8 cellular contexts compared by ENCODE assay signal in the genomic region with DNA sequence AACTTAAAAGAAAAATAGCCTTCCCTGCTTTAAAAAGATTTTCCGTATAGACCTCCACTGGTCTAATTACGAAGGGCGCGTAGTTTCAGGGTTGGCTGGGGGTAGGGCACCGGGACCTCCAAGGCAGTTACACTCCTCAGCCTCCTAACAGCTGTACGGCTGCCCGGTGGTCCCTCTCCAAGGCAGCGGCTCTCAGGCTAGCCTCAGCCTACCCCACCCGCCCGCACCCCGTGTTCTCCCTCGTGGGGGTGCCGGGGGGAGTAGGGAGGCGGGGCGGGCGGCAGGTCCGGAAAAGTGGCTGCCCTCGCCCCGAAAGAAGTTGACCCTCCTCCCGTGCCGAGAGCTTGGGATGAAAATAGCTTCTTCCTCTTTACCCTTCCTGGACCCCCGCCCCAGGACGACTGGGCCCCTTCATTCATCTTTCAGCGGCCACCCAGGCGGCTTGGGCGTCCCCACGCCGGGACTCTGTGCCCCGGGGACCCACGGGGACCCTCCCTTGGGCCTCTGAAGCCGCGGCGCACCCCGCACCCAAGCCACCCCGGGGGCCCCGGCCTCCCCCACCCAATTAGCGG. TPM values are rescaled to one million over a fixed set of nuclear protein-coding genes. Genes with fewer than 3 reads are reported as not detected.
DNase-seq lines count a peak whose midpoint lies in the region; ATAC-seq, FAIRE-seq and TF ChIP-seq lines count a peak whose summit lies in the region.

No MANE protein-coding gene starts in this region.

- peaks cover 20% of the 10 kb centered on the region for H3K27me3 Mint-ChIP-seq in CD4-positive, CD25-positive, alpha-beta regulatory T cell

- H4K20me1 ChIP-seq in keratinocyte (ENCODE audit: control insufficient read depth, extremely low read depth, insufficient read depth, low read length) = peaks cover 6% of the 10 kb centered on the region

- H3K4me3 Mint-ChIP-seq in CD4-positive, CD25-positive, alpha-beta regulatory T cell = peak overlapping the region; percentile 80 to 99 (median 88)

- H3K27ac ChIP-seq in CD4-positive, CD25-positive, alpha-beta regulatory T cell (ENCODE audit: insufficient read depth, low read length, poor library complexity, severe bottlenecking) = peak overlapping the region; percentile 92
- H3K27ac ChIP-seq in breast epithelium = peak overlapping the region; percentile 98 to 100
- peak overlapping the region; percentile 86 for H3K27ac ChIP-seq in keratinocyte (ENCODE audit: control insufficient read depth, insufficient read depth, low read length)

- H3K27ac Mint-ChIP-seq in CD4-positive, CD25-positive, alpha-beta regulatory T cell = peak overlapping the region; percentile 38 to 89 (median 79)

- ATAC-seq in CD4-positive, CD25-positive, alpha-beta regulatory T cell (ENCODE audit: low read depth in 2 of 2) = no peak
- no peak for ATAC-seq in HG03469 (IDR thresholded peaks at IDR 0.05; ENCODE audit: unreplicated experiment)

- dilution Hi-C loops in keratinocyte (cut with MboI; ENCODE audit: extremely low pct_ligation_motif_present, low sequenced_read_pairs) = no loop called here

- FAIRE-seq in keratinocyte (lab: Jason Lieb, UNC) = no peak

- peak overlapping the region; percentile 89 for H3K4me2 ChIP-seq in keratinocyte (ENCODE audit: control insufficient read depth, extremely low read depth, insufficient read depth, low read depth, low read length)

- H3K27me3 ChIP-seq in CD4-positive, CD25-positive, alpha-beta regulatory T cell (ENCODE audit: control insufficient read depth, insufficient read depth, low read length) = no peaks in the 10 kb centered on the region
- H3K27me3 ChIP-seq in breast epithelium (no peaks in the 10 kb centered on the region), keratinocyte (ENCODE audit: control insufficient read depth, extremely low read depth, insufficient read depth, low read length) (no peaks in the 10 kb centered on the region)

- no peaks in the 10 kb centered on the region for H3K9me3 Mint-ChIP-seq in CD4-positive, CD25-positive, alpha-beta regulatory T cell

- peak overlapping the region; percentile 59 for H3K4me3 ChIP-seq in CD4-positive, CD25-positive, alpha-beta regulatory T cell (ENCODE audit: low read depth, low read length)
- peak overlapping the region; percentile 88 to 96 (median 95) for H3K4me3 ChIP-seq in breast epithelium
- peak overlapping the region; percentile 64 to 94 (median 66) for H3K4me3 ChIP-seq in keratinocyte (ENCODE audit: control insufficient read depth in 2 of 3, extremely low read depth in 1 of 3, insufficient read depth in 2 of 3, low read depth in 1 of 3, low read length in 3 of 3)

- H3K36me3 ChIP-seq in CD4-positive, CD25-positive, alpha-beta regulatory T cell (ENCODE audit: control insufficient read depth, insufficient read depth, low read length) = no peaks in the 10 kb centered on the region
- no peaks in the 10 kb centered on the region for H3K36me3 ChIP-seq in breast epithelium
- peaks cover 0 to 1% of the 10 kb centered on the region in 2 experiments for H3K36me3 ChIP-seq in keratinocyte (ENCODE audit: control insufficient read depth in 2 of 2, extremely low read depth in 1 of 2, insufficient read depth in 2 of 2, low read length in 2 of 2)

- peaks cover 24% of the 10 kb centered on the region for H3K4me1 ChIP-seq in CD4-positive, CD25-positive, alpha-beta regulatory T cell (ENCODE audit: control insufficient read depth, insufficient read depth, low read length, poor library complexity, severe bottlenecking)
- H3K4me1 ChIP-seq in breast epithelium (peaks cover 3 to 9% of the 10 kb centered on the region in 2 donors), keratinocyte (ENCODE audit: control insufficient read depth, extremely low read depth, insufficient read depth, low read length) (peaks cover 30% of the 10 kb centered on the region)

- peaks cover 35% of the 10 kb centered on the region for H3K79me2 ChIP-seq in keratinocyte (ENCODE audit: control insufficient read depth, insufficient read depth, low read length)

- intact Hi-C loops in breast epithelium (cut with DNase I; ENCODE audit: low total_unique reads) = no loop called here

- H3K4me1 Mint-ChIP-seq in CD4-positive, CD25-positive, alpha-beta regulatory T cell = peaks cover 5 to 37% (median 21%) of the 10 kb centered on the region in 4 donors

- H3K9me1 ChIP-seq in keratinocyte (ENCODE audit: control insufficient read depth, extremely low read depth, insufficient read depth, low read length) = no peaks in the 10 kb centered on the region

- TF ChIP-seq CTCF in breast epithelium (IDR thresholded peaks at IDR 0.05) = no peak
- TF ChIP-seq CTCF in keratinocyte (optimal IDR thresholded peaks at IDR 0.05 in 1 of 3, IDR thresholded peaks at IDR 0.05 in 1 of 3, conservative IDR thresholded peaks at IDR 0.05 in 1 of 3; ENCODE audit: extremely low read depth in 1 of 3, insufficient read depth in 2 of 3, low read length in 3 of 3) = no peak

- H3K9ac ChIP-seq in keratinocyte (ENCODE audit: control insufficient read depth, extremely low read depth, insufficient read depth, low read length) = peak overlapping the region; percentile 88

- H3K36me3 Mint-ChIP-seq in CD4-positive, CD25-positive, alpha-beta regulatory T cell = no peaks in the 10 kb centered on the region

- peak; percentile 38 for TF ChIP-seq POLR2A in Raji (IDR thresholded peaks at IDR 0.05; ENCODE audit: insufficient read depth, low read depth, low read length)
- no peak for TF ChIP-seq POLR2A in breast epithelium (IDR thresholded peaks at IDR 0.05)

- peak; percentile 19 to 38 (median 32) for DNase-seq in CD4-positive, CD25-positive, alpha-beta regulatory T cell
- peak; percentile 17 for DNase-seq in HCEC 1CT
- peak in 1 of 2 donors; percentile 27 for DNase-seq in breast epithelium (ENCODE audit: low spot score in 2 of 2)
- DNase-seq in keratinocyte (ENCODE audit: low read depth, low spot score) = no peak
- peak; percentile 36 for DNase-seq in stimulated activated CD4-positive, alpha-beta T cell treated with anti-CD3 and anti-CD28 coated beads, Interleukin-15, amount 100 ng/mL, for 24 hours
- DNase-seq in dedifferentiated amniotic fluid mesenchymal stem cell (ENCODE audit: extremely low spot score) = no peak

- H3K9me3 ChIP-seq in CD4-positive, CD25-positive, alpha-beta regulatory T cell (ENCODE audit: control insufficient read depth in 2 of 2, low read length in 2 of 2) = no peaks in the 10 kb centered on the region
- H3K9me3 ChIP-seq in breast epithelium (no peaks in the 10 kb centered on the region), keratinocyte (ENCODE audit: control insufficient read depth, low read depth, low read length) (no peaks in the 10 kb centered on the region)

- H2AFZ ChIP-seq in keratinocyte (ENCODE audit: control insufficient read depth, low read length) = peak overlapping the region; percentile 3

RNA-seq across cellular contexts. Expression of a gene that starts 1.0 kb away (rescaled TPM):
- total RNA-seq in CD4-positive, CD25-positive, alpha-beta regulatory T cell = 28.1 TPM
- polyA plus RNA-seq in CD4-positive, CD25-positive, alpha-beta regulatory T cell = 1 to 10 TPM in 1 of 4 donors, under 1 TPM in 3; 0.40 to 1.2 (median 0.48) TPM
- total RNA-seq in breast epithelium = 10 to 100 TPM; 15.7 to 21.8 (median 20.3) TPM
- 19.7 to 29.8 TPM (median 27.0 TPM) in 3 replicates for polyA plus RNA-seq in keratinocyte
- 23.3 TPM for polyA plus RNA-seq in keratinocyte (2011; ENCODE audit: low read depth)
- 16.1 and 28.6 TPM in 2 replicates for polyA plus RNA-seq in keratinocyte (2011; cell fraction: cytosol; rRNA removed)
- 35.0 and 41.8 TPM in 2 replicates for polyA plus RNA-seq in keratinocyte (2011; cell fraction: nucleus; rRNA removed)
- 21.3 and 21.9 TPM in 2 replicates for polyA plus RNA-seq in keratinocyte (2012; ENCODE audit: low replicate concordance)
- polyA minus RNA-seq in keratinocyte = 18.8 to 39.6 TPM (median 26.1 TPM) in 3 replicates
- 17.8 TPM for polyA minus RNA-seq in keratinocyte (2011; cell fraction: cytosol; rRNA and poly(A)+ RNA removed)
- 30.0 and 53.4 TPM in 2 replicates for polyA minus RNA-seq in keratinocyte (2011; cell fraction: nucleus; rRNA and poly(A)+ RNA removed)

Comparison
In these comparisons a context has a peak if more than half of its experiments do, and no peak if none do; other contexts are left out.
1. DNase-seq: peak in CD4-positive, CD25-positive, alpha-beta regulatory T cell (3 of 3), HCEC 1CT (single experiment) and stimulated activated CD4-positive, alpha-beta T cell treated with anti-CD3 and anti-CD28 coated beads, Interleukin-15, amount 100 ng/mL, for 24 hours (single experiment); none in keratinocyte (single experiment) and dedifferentiated amniotic fluid mesenchymal stem cell (single experiment).
2. Peak in every context shown above with its lines, with median percentiles within 50 percentile points of each other: H3K27ac ChIP-seq and H3K4me3 ChIP-seq.